In the genomic region with DNA sequence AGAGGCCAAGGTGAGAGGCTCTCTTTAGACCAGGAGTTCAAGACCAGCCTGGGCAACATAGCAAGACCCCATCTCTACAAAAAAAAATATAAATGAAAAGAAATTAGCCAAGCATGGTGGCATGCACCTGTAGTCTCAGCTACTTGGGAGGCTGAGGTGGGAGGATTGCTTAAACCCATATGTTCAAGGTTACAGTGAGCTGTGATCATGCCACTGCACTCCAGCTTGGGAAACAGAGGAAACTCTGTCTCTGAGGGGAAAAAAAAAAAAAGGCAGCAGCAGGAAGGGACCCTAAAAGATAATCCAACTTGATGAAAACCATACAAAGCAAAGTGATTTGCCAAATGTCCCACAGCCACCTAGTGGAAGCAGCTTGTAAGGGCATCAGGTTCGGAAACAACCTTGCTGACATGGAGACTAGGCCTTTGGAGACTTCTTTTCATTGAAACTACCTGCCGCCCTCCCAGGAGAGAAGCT, we compare ENCODE assay signal across 1 cellular context.
TF ChIP-seq lines count a peak whose summit lies in the region.

No MANE protein-coding gene starts in this region.

TF ChIP-seq in HEK293, 187 proteins besides CTCF, POLR2A, EP300 and RAD21 (continued from another document):
- TF ChIP-seq, protein P1, sequence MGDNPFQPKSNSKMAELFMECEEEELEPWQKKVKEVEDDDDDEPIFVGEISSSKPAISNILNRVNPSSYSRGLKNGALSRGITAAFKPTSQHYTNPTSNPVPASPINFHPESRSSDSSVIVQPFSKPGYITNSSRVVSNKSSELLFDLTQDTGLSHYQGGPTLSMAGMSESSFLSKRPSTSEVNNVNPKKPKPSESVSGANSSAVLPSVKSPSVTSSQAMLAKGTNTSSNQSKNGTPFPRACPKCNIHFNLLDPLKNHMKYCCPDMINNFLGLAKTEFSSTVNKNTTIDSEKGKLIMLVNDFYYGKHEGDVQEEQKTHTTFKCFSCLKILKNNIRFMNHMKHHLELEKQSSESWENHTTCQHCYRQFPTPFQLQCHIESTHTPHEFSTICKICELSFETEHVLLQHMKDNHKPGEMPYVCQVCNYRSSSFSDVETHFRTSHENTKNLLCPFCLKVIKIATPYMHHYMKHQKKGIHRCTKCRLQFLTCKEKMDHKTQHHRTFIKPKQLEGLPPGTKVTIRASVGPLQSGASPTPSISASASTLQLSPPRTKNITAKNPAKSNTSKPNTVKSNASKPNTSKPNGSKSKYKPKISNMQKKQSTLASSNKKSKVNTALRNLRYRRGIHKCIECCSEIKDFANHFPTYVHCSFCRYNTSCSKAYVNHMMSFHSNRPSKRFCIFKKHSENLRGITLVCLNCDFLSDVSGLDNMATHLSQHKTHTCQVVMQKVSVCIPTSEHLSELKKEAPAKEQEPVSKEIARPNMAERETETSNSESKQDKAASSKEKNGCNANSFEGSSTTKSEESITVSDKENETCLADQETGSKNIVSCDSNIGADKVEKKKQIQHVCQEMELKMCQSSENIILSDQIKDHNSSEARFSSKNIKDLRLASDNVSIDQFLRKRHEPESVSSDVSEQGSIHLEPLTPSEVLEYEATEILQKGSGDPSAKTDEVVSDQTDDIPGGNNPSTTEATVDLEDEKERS (tag by site-specific recombination; IDR thresholded peaks at IDR 0.05): 0 out of 2 replicates have a peak, but pooled peaks have one; percentile 54
- TF ChIP-seq SP7 (tag by site-specific recombination; IDR thresholded peaks at IDR 0.05): no peak
- TF ChIP-seq HOXA7 (CRISPR knock-in tag; IDR thresholded peaks at IDR 0.05; ENCODE audit: borderline replicate concordance): no peak
- TF ChIP-seq, protein P2, sequence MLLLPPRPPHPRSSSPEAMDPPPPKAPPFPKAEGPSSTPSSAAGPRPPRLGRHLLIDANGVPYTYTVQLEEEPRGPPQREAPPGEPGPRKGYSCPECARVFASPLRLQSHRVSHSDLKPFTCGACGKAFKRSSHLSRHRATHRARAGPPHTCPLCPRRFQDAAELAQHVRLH (tag by site-specific recombination; IDR thresholded peaks at IDR 0.05): peak; percentile 64; the same call in 1 of the 2 replicates
- TF ChIP-seq ZNF202 (tag by site-specific recombination; IDR thresholded peaks at IDR 0.05; ENCODE audit: borderline replicate concordance): no peak
- TF ChIP-seq ZNF114 (tag by site-specific recombination; IDR thresholded peaks at IDR 0.05): no peak
- TF ChIP-seq, protein P3, sequence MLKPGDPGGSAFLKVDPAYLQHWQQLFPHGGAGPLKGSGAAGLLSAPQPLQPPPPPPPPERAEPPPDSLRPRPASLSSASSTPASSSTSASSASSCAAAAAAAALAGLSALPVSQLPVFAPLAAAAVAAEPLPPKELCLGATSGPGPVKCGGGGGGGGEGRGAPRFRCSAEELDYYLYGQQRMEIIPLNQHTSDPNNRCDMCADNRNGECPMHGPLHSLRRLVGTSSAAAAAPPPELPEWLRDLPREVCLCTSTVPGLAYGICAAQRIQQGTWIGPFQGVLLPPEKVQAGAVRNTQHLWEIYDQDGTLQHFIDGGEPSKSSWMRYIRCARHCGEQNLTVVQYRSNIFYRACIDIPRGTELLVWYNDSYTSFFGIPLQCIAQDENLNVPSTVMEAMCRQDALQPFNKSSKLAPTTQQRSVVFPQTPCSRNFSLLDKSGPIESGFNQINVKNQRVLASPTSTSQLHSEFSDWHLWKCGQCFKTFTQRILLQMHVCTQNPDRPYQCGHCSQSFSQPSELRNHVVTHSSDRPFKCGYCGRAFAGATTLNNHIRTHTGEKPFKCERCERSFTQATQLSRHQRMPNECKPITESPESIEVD (tag by site-specific recombination; IDR thresholded peaks at IDR 0.05): no peak
- 0 out of 2 replicates have a peak, but pooled peaks have one; percentile 15 for TF ChIP-seq ZFP69B (tag by site-specific recombination; IDR thresholded peaks at IDR 0.05)
- 0 out of 2 replicates have a peak, but pooled peaks have one; percentile 63 for TF ChIP-seq SCRT1 (tag by site-specific recombination; IDR thresholded peaks at IDR 0.05; ENCODE audit: borderline replicate concordance)
- TF ChIP-seq ZNF37A (tag by site-specific recombination; IDR thresholded peaks at IDR 0.05): no peak
- no peak for TF ChIP-seq ZNF174 (tag by site-specific recombination; IDR thresholded peaks at IDR 0.05)
- TF ChIP-seq KLF10 (tag by site-specific recombination; IDR thresholded peaks at IDR 0.05): no peak
- TF ChIP-seq ZNF792 (tag by site-specific recombination; IDR thresholded peaks at IDR 0.05): no peak
- TF ChIP-seq ZSCAN23 (tag by site-specific recombination; IDR thresholded peaks at IDR 0.05): no peak
